8 cellular contexts compared by ENCODE assay signal in the genomic region with DNA sequence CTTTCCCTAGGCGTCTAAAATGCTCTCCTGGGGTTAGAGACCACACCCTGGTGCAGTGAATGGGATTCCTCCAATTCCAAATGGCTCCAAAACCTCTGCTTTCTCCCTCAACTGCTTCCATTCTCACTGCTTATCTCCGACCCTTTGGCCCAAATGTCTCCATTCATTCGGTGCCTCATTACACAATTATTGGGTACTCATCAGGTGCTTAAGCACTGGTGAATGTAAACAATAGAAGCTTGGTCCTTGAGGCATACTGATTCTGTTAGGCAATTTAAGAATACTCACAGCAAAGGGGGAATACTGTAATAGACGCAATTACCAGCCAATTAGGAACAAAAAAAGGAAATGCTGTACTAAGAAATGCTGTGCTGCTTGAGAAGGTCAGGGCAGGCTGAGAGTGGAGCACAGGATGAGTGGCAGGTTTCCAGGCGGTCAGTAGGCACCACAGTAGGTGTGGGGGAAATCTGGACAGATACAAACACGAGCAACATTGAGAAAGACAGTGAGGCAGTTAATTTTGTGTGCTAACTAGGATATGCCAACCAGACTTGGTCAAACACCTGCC. TPM values are rescaled to one million over a fixed set of nuclear protein-coding genes. Genes with fewer than 3 reads are reported as not detected.
DNase-seq lines count a peak whose midpoint lies in the region; ATAC-seq and TF ChIP-seq lines count a peak whose summit lies in the region.

No MANE protein-coding gene starts in this region.

- H3K4me1 Mint-ChIP-seq in activated naive CD4-positive, alpha-beta T cell treated with anti-CD3 and anti-CD28 coated beads, Interleukin-2, amount 10 ng/mL, durations not matched to agents 7 days and 5 days: peaks cover 21% of the 10 kb centered on the region
- H3K4me1 Mint-ChIP-seq in T-helper 17 cell (peaks cover 22% of the 10 kb centered on the region), immature natural killer cell (peaks cover 25 to 35% of the 10 kb centered on the region in 2 donors), glutamatergic neuron (ENCODE audit: low read depth, unreplicated experiment) (peaks cover 25% of the 10 kb centered on the region), endothelial cell (ENCODE audit: unreplicated experiment) (peaks cover 9% of the 10 kb centered on the region)

- peak overlapping the region; percentile 81 for H3K4me3 Mint-ChIP-seq in activated naive CD4-positive, alpha-beta T cell treated with anti-CD3 and anti-CD28 coated beads, Interleukin-2, amount 10 ng/mL, durations not matched to agents 7 days and 5 days
- peak overlapping the region; percentile 93 for H3K4me3 Mint-ChIP-seq in T-helper 17 cell
- H3K4me3 Mint-ChIP-seq in immature natural killer cell: peak overlapping the region; percentile 87 to 97 (median 90)
- no peak overlapping the region for H3K4me3 Mint-ChIP-seq in glutamatergic neuron (ENCODE audit: unreplicated experiment)
- H3K4me3 Mint-ChIP-seq in endothelial cell (ENCODE audit: unreplicated experiment): no peak overlapping the region

- 40 to 50% methylated on average over 2 to 6 of the region's 6 CpGs for WGBS in transverse colon (ENCODE audit: low coverage in 1 of 2), 2 donors

- H3K36me3 ChIP-seq in transverse colon: no peaks in the 10 kb centered on the region

- in situ Hi-C loops in transverse colon (cut with MboI; ENCODE audit: low pct_ligation_motif_present in 1 of 4, low pct_unique_long_range_greater_than_20kb in 1 of 4, low sequenced_read_pairs in 3 of 4): loop anchor here in 1 of 4 donors (25.0 kb wide), 1 partner anchor 115 kb away; no protein-coding TSS in a partner anchor

- peak overlapping the region; percentile 13 to 61 (median 32) for H3K4me3 ChIP-seq in transverse colon

- no peaks in the 10 kb centered on the region for H3K27me3 ChIP-seq in transverse colon

- TF ChIP-seq CTCF in transverse colon (IDR thresholded peaks at IDR 0.05) (no peak), glutamatergic neuron (IDR thresholded peaks at IDR 0.05; ENCODE audit: partially characterized antibody, unreplicated experiment) (no peak), endothelial cell (IDR thresholded peaks at IDR 0.05; ENCODE audit: unreplicated experiment) (no peak)

- H3K9me3 ChIP-seq in T-helper 17 cell (ENCODE audit: control insufficient read depth, low read length, poor library complexity, severe bottlenecking): no peaks in the 10 kb centered on the region
- no peaks in the 10 kb centered on the region for H3K9me3 ChIP-seq in transverse colon

- no peak for TF ChIP-seq POLR2A in transverse colon (IDR thresholded peaks at IDR 0.05)

- intact Hi-C loops in transverse colon (cut with DNase I; ENCODE audit: low total_unique reads): no loop called here

- H3K36me3 Mint-ChIP-seq in activated naive CD4-positive, alpha-beta T cell treated with anti-CD3 and anti-CD28 coated beads, Interleukin-2, amount 10 ng/mL, durations not matched to agents 7 days and 5 days: no peaks in the 10 kb centered on the region
- H3K36me3 Mint-ChIP-seq in T-helper 17 cell (ENCODE audit: low read depth): peaks cover 4% of the 10 kb centered on the region
- H3K36me3 Mint-ChIP-seq in immature natural killer cell: no peaks in the 10 kb centered on the region
- no peaks in the 10 kb centered on the region for H3K36me3 Mint-ChIP-seq in glutamatergic neuron (ENCODE audit: unreplicated experiment)
- H3K36me3 Mint-ChIP-seq in endothelial cell (ENCODE audit: low read depth, unreplicated experiment): no peaks in the 10 kb centered on the region

- peak overlapping the region; percentile 79 for H3K27ac Mint-ChIP-seq in activated naive CD4-positive, alpha-beta T cell treated with anti-CD3 and anti-CD28 coated beads, Interleukin-2, amount 10 ng/mL, durations not matched to agents 7 days and 5 days
- H3K27ac Mint-ChIP-seq in T-helper 17 cell: peak overlapping the region; percentile 91
- peak overlapping the region; percentile 91 to 98 (median 94) for H3K27ac Mint-ChIP-seq in immature natural killer cell
- no peak overlapping the region for H3K27ac Mint-ChIP-seq in glutamatergic neuron (ENCODE audit: unreplicated experiment)
- no peak overlapping the region for H3K27ac Mint-ChIP-seq in endothelial cell (ENCODE audit: unreplicated experiment)

- no peak for ATAC-seq in T-helper 17 cell
- no peak for ATAC-seq in HG03520 (IDR thresholded peaks at IDR 0.05; ENCODE audit: unreplicated experiment)

- H3K27ac ChIP-seq in transverse colon: peak overlapping the region; percentile 50 to 77 (median 70)

- CTCF ChIA-PET in activated naive CD4-positive, alpha-beta T cell treated with anti-CD3 and anti-CD28 coated beads, Interleukin-2, amount 10 ng/mL, durations not matched to agents 7 days and 5 days (lab: Charles Lee): no interaction called here

- no peaks in the 10 kb centered on the region for H3K9me3 Mint-ChIP-seq in activated naive CD4-positive, alpha-beta T cell treated with anti-CD3 and anti-CD28 coated beads, Interleukin-2, amount 10 ng/mL, durations not matched to agents 7 days and 5 days
- H3K9me3 Mint-ChIP-seq in immature natural killer cell: no peaks in the 10 kb centered on the region
- peaks cover 2% of the 10 kb centered on the region for H3K9me3 Mint-ChIP-seq in glutamatergic neuron (ENCODE audit: unreplicated experiment)
- H3K9me3 Mint-ChIP-seq in endothelial cell (ENCODE audit: unreplicated experiment): no peaks in the 10 kb centered on the region

- TF ChIP-seq EP300 in transverse colon (IDR thresholded peaks at IDR 0.05; ENCODE audit: low read depth): no peak

- DNase-seq in activated naive CD4-positive, alpha-beta T cell treated with anti-CD3 and anti-CD28 coated beads, Interleukin-2, amount 10 ng/mL, durations not matched to agents 7 days and 5 days: no peak
- no peak for DNase-seq in activated naive CD4-positive, alpha-beta T cell treated with anti-CD3 and anti-CD28 coated beads, Interleukin-2, amount 50 U/mL, for 16 hours
- DNase-seq in T-helper 17 cell: no peak
- DNase-seq in immature natural killer cell: no peak
- no peak for DNase-seq in transverse colon
- no peak for DNase-seq in glutamatergic neuron
- DNase-seq in endothelial cell (ENCODE audit: low spot score): no peak

- no peaks in the 10 kb centered on the region for H3K27me3 Mint-ChIP-seq in activated naive CD4-positive, alpha-beta T cell treated with anti-CD3 and anti-CD28 coated beads, Interleukin-2, amount 10 ng/mL, durations not matched to agents 7 days and 5 days
- no peaks in the 10 kb centered on the region for H3K27me3 Mint-ChIP-seq in T-helper 17 cell
- H3K27me3 Mint-ChIP-seq in immature natural killer cell (ENCODE audit: low read depth in 3 of 3): peaks cover 0 to 6% (median 2%) of the 10 kb centered on the region in 3 donors
- no peaks in the 10 kb centered on the region for H3K27me3 Mint-ChIP-seq in glutamatergic neuron (ENCODE audit: unreplicated experiment)
- H3K27me3 Mint-ChIP-seq in endothelial cell (ENCODE audit: unreplicated experiment): peaks cover 2% of the 10 kb centered on the region

- peaks cover 0 to 27% (median 17%) of the 10 kb centered on the region in 4 donors for H3K4me1 ChIP-seq in transverse colon

RNA-seq across cellular contexts. Expression of gene GMDS, which starts 23.0 kb away (rescaled TPM):
- total RNA-seq in T-helper 17 cell: 10 to 100 TPM; 18.2 to 20.5 TPM
- 10 to 100 TPM; 14.1 to 25.4 (median 22.5) TPM for polyA plus RNA-seq in immature natural killer cell
- total RNA-seq in transverse colon: 100 to 1,000 TPM in 2 of 4 donors, 10 to 100 TPM in 2; 66.2 to 546 (median 102) TPM
- 8.9 TPM for total RNA-seq in glutamatergic neuron (ENCODE audit: unreplicated experiment)
- 36.0 TPM for total RNA-seq in endothelial cell (ENCODE audit: unreplicated experiment)

Comparison
In these comparisons a context has a peak if more than half of its experiments do, and no peak if none do; other contexts are left out.
1. H3K27ac Mint-ChIP-seq: peak in activated naive CD4-positive, alpha-beta T cell treated with anti-CD3 and anti-CD28 coated beads, Interleukin-2, amount 10 ng/mL, durations not matched to agents 7 days and 5 days (single experiment), T-helper 17 cell (single experiment) and immature natural killer cell (6 of 6); none in glutamatergic neuron (single experiment) and endothelial cell (single experiment).
2. H3K4me3 Mint-ChIP-seq: peak in activated naive CD4-positive, alpha-beta T cell treated with anti-CD3 and anti-CD28 coated beads, Interleukin-2, amount 10 ng/mL, durations not matched to agents 7 days and 5 days (single experiment), T-helper 17 cell (single experiment) and immature natural killer cell (5 of 5); none in glutamatergic neuron (single experiment) and endothelial cell (single experiment).